8 cellular contexts compared by ENCODE assay signal in genomic region chr2:88350641-88351601, GRCh38.
DNase-seq lines count a peak whose midpoint lies in the region; ATAC-seq and TF ChIP-seq lines count a peak whose summit lies in the region.

No MANE protein-coding gene starts in this region.

- peak overlapping the region; percentile 67 for H3K4me3 Mint-ChIP-seq in activated B cell treated with CpG ODN at 0.5 μM for 24 hours
- H3K4me3 Mint-ChIP-seq in central memory CD8-positive, alpha-beta T cell, result peak overlapping the region; percentile 77

- ATAC-seq in activated B cell treated with CpG ODN at 0.5 μM for 24 hours (ENCODE audit: low read depth) (peak; percentile 52), left lobe of liver (peak; percentile 96), gastrocnemius medialis (no peak)
- peak; percentile 60 for ATAC-seq in central memory CD8-positive, alpha-beta T cell (replicated peaks; ENCODE audit: extremely low read depth, poor library complexity, severe bottlenecking)

- no peaks in the 10 kb centered on the region for H3K36me3 Mint-ChIP-seq in activated B cell treated with CpG ODN at 0.5 μM for 24 hours (ENCODE audit: low read depth)
- H3K36me3 Mint-ChIP-seq in central memory CD8-positive, alpha-beta T cell (ENCODE audit: insufficient read depth), result no peaks in the 10 kb centered on the region

- peaks cover 46% of the 10 kb centered on the region for H3K27me3 Mint-ChIP-seq in activated B cell treated with CpG ODN at 0.5 μM for 24 hours
- peaks cover 38% of the 10 kb centered on the region for H3K27me3 Mint-ChIP-seq in central memory CD8-positive, alpha-beta T cell

- no peaks in the 10 kb centered on the region for H3K36me3 ChIP-seq in gastrocnemius medialis

- no peaks in the 10 kb centered on the region for H3K9me3 ChIP-seq in gastrocnemius medialis

- H3K27me3 ChIP-seq in gastrocnemius medialis, result peaks cover 22 to 29% (median 22%) of the 10 kb centered on the region in 3 donors

- intact Hi-C loops in activated B cell treated with CpG ODN at 0.5 μM for 24 hours (cut with micrococcal nuclease), result no loop called here
- intact Hi-C loops in gastrocnemius medialis (cut with DNase I; ENCODE audit: low total_unique reads), result no loop called here

- TF ChIP-seq CTCF in GM13977 (IDR thresholded peaks at IDR 0.05; ENCODE audit: extremely low read depth, insufficient read depth, missing control alignments), result peak; percentile 81
- TF ChIP-seq CTCF in activated B cell treated with CpG ODN at 0.5 μM for 24 hours (IDR thresholded peaks at IDR 0.05), result peak; percentile 80
- TF ChIP-seq CTCF in gastrocnemius medialis (IDR thresholded peaks at IDR 0.05 in 4 of 5, conservative IDR thresholded peaks at IDR 0.05 in 1 of 5), result peak in 2 of 5 experiments; percentile 20 to 44

- no peaks in the 10 kb centered on the region for H3K9me3 Mint-ChIP-seq in activated B cell treated with CpG ODN at 0.5 μM for 24 hours
- H3K9me3 Mint-ChIP-seq in central memory CD8-positive, alpha-beta T cell, result no peaks in the 10 kb centered on the region

- no peaks in the 10 kb centered on the region for H3K4me1 ChIP-seq in gastrocnemius medialis

- no peak overlapping the region for H3K27ac ChIP-seq in gastrocnemius medialis

- CTCF ChIA-PET in activated B cell treated with CpG ODN at 0.5 μM for 24 hours (lab: Charles Lee), result interaction anchor here (0.7 kb wide), 1 partner anchor 74 kb away, joined by 4 read pairs; no protein-coding TSS in a partner anchor

- in situ Hi-C loops in GM13977 (cut with MboI; ENCODE audit: low pct_unique_long_range_greater_than_20kb, low sequenced_read_pairs, unreplicated experiment) (no loop called here), gastrocnemius medialis (cut with MboI; ENCODE audit: low sequenced_read_pairs in 4 of 4) (no loop called here)

- no peak for TF ChIP-seq POLR2A in gastrocnemius medialis (IDR thresholded peaks at IDR 0.05)

- POLR2A ChIA-PET in activated B cell treated with CpG ODN at 0.5 μM for 24 hours (lab: Charles Lee), result interaction anchor here (0.7 kb wide), 1 partner anchor 240 kb away, joined by 5 read pairs; no protein-coding TSS in a partner anchor

- peak; percentile 65 for DNase-seq in GM13977 (ENCODE audit: low spot score)
- peak in 49 of 76 experiments; percentile 2 to 63 (median 26) for DNase-seq in HUDEP-2 (lab: John Stamatoyannopoulos, UW; ENCODE audit: unreplicated experiment in 76 of 76)
- DNase-seq in activated B cell treated with CpG ODN at 0.5 μM for 24 hours, result peak; percentile 44
- DNase-seq in central memory CD8-positive, alpha-beta T cell (ENCODE audit: low spot score in 2 of 2), result peak; percentile 56 to 59
- peak; percentile 68 for DNase-seq in left lobe of liver (ENCODE audit: low spot score)
- peak; percentile 68 to 73 for DNase-seq in stimulated activated CD4-positive, alpha-beta T cell treated with anti-CD3 and anti-CD28 coated beads, Interleukin-4, amount 100 ng/mL, for 48 hours (ENCODE audit: low read depth in 2 of 2)
- DNase-seq in pons (ENCODE audit: low spot score), result no peak
- no peak for DNase-seq in gastrocnemius medialis

- H3K4me3 ChIP-seq in gastrocnemius medialis, result no peak overlapping the region

- peaks cover 8% of the 10 kb centered on the region for H3K4me1 Mint-ChIP-seq in activated B cell treated with CpG ODN at 0.5 μM for 24 hours
- peaks cover 6% of the 10 kb centered on the region for H3K4me1 Mint-ChIP-seq in central memory CD8-positive, alpha-beta T cell

- no peak overlapping the region for H3K27ac Mint-ChIP-seq in activated B cell treated with CpG ODN at 0.5 μM for 24 hours
- no peak overlapping the region for H3K27ac Mint-ChIP-seq in central memory CD8-positive, alpha-beta T cell (ENCODE audit: low read depth)

Comparison
In these comparisons a context has a peak if more than half of its experiments do, and no peak if none do; other contexts are left out.
1. DNase-seq: peak in GM13977 (single experiment), HUDEP-2 (49 of 76), activated B cell treated with CpG ODN at 0.5 μM for 24 hours (single experiment), central memory CD8-positive, alpha-beta T cell (2 of 2), left lobe of liver (single experiment) and stimulated activated CD4-positive, alpha-beta T cell treated with anti-CD3 and anti-CD28 coated beads, Interleukin-4, amount 100 ng/mL, for 48 hours (2 of 2); none in pons (single experiment) and gastrocnemius medialis (0 of 2).
2. ATAC-seq: peak in activated B cell treated with CpG ODN at 0.5 μM for 24 hours (single experiment), central memory CD8-positive, alpha-beta T cell (single experiment) and left lobe of liver (single experiment); none in gastrocnemius medialis (0 of 2).